In the genomic region with DNA sequence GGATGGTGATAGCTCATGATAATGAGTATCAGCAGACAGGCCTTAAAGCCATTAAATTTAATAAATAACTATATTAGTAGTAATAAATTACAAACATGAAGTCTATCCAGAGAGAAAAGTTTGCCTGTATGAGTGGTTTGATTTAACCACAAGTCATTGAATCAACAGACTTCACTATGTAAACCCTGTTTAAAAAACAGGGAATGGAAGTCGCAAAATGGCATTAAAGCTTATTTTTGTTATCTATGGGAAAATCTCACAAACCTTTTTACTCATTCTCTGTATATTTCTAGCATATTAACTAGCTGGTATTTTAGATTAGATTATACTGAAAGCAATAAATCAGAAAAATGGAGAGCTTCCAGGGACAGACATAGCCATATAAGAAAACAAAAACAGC, we compare ENCODE assay signal across 25 cellular contexts. TPM values are rescaled to one million over a fixed set of nuclear protein-coding genes. Genes with fewer than 3 reads are reported as not detected.
DNase-seq lines count a peak whose midpoint lies in the region; ATAC-seq, FAIRE-seq and TF ChIP-seq lines count a peak whose summit lies in the region.
"Had no signal": no experiment of that assay in that cellular context is flagged by ENCODE, and none has a peak within 500 bp of the region (broad histone marks: within the 10 kb centered on the region; RNA-seq: fewer than 3 reads in every experiment).

No MANE protein-coding gene starts in this region.

- peaks cover 27% of the 10 kb centered on the region for H3F3A ChIP-seq in SK-N-SH (replicated peaks; ENCODE audit: insufficient read depth)

- H3K4me1 Mint-ChIP-seq in activated naive CD4-positive, alpha-beta T cell treated with anti-CD3 and anti-CD28 coated beads, Interleukin-2, amount 10 ng/mL, durations not matched to agents 7 days and 5 days, result no peaks in the 10 kb centered on the region
- no peaks in the 10 kb centered on the region for H3K4me1 Mint-ChIP-seq in activated naive CD4-positive, alpha-beta T cell treated with anti-CD3 and anti-CD28 coated beads for 36 hours (ENCODE audit: low read depth)
- no peaks in the 10 kb centered on the region for H3K4me1 Mint-ChIP-seq in astrocyte (ENCODE audit: low read depth, unreplicated experiment)
- H3K4me1 Mint-ChIP-seq in mesothelial cell of epicardium, result peaks cover 8% of the 10 kb centered on the region
- H3K4me1 Mint-ChIP-seq: CD14-positive monocyte; CD8-positive, alpha-beta memory T cell had no signal

- H3K9ac ChIP-seq in SK-N-SH (no peak overlapping the region), astrocyte (ENCODE audit: low read length) (no peak overlapping the region)
- H3K9ac ChIP-seq: BLaER1 treated with 17β-estradiol and CSF1 and Interleukin-3, amounts not matched to agents 10 nM and 100 nM; GM23248 had no signal

- TF ChIP-seq CTCF in SK-N-SH (IDR thresholded peaks at IDR 0.05), result no peak
- no peak for TF ChIP-seq CTCF in astrocyte (IDR thresholded peaks at IDR 0.05; ENCODE audit: insufficient read depth, low read depth, low read length)
- TF ChIP-seq CTCF in mesothelial cell of epicardium (IDR thresholded peaks at IDR 0.05; ENCODE audit: unreplicated experiment), result no peak
- no peak for TF ChIP-seq CTCF in lower leg skin (IDR thresholded peaks at IDR 0.05)

- 59% methylated on average over 1 of the region's 1 CpG for WGBS in SK-N-SH (ENCODE audit: low lambda C conversion rate)
- 93 to 95% methylated on average over 1 of the region's 1 CpG for WGBS in lower leg skin, 2 donors

- FAIRE-seq in astrocyte (lab: Jason Lieb, UNC), result no peak
- FAIRE-seq: A204.1, D721Med, GM12892, H1 had no signal

- TF ChIP-seq RAD21 in SK-N-SH (IDR thresholded peaks at IDR 0.05; ENCODE audit: low read length), result no peak

- no peaks in the 10 kb centered on the region for H3K9me3 Mint-ChIP-seq in activated naive CD4-positive, alpha-beta T cell treated with anti-CD3 and anti-CD28 coated beads, Interleukin-2, amount 10 ng/mL, durations not matched to agents 7 days and 5 days
- no peaks in the 10 kb centered on the region for H3K9me3 Mint-ChIP-seq in activated naive CD4-positive, alpha-beta T cell treated with anti-CD3 and anti-CD28 coated beads for 36 hours
- H3K9me3 Mint-ChIP-seq in astrocyte (ENCODE audit: unreplicated experiment) (no peaks in the 10 kb centered on the region), mesothelial cell of epicardium (peaks cover 6% of the 10 kb centered on the region)
- H3K9me3 Mint-ChIP-seq: CD14-positive monocyte; CD4-positive, alpha-beta T cell; CD8-positive, alpha-beta memory T cell had no signal

- H3K27ac ChIP-seq in SK-N-SH (ENCODE audit: low read depth in 2 of 2, low read length in 1 of 2), result peak overlapping the region; percentile 9 to 76; a peak in 3 of 4 replicates
- H3K27ac ChIP-seq in astrocyte (ENCODE audit: low read depth, low read length), result no peak overlapping the region
- H3K27ac ChIP-seq: 22Rv1; BLaER1 treated with 17β-estradiol and CSF1 and Interleukin-3, amounts not matched to agents 10 nM and 100 nM; GM23248 had no signal

- H4K20me1 ChIP-seq in SK-N-SH (ENCODE audit: insufficient read depth) (no peaks in the 10 kb centered on the region), astrocyte (ENCODE audit: insufficient read depth, low read length) (no peaks in the 10 kb centered on the region)
- H4K20me1 ChIP-seq: BLaER1 treated with 17β-estradiol and CSF1 and Interleukin-3, amounts not matched to agents 10 nM and 100 nM had no signal

- H3K36me3 Mint-ChIP-seq in activated naive CD4-positive, alpha-beta T cell treated with anti-CD3 and anti-CD28 coated beads, Interleukin-2, amount 10 ng/mL, durations not matched to agents 7 days and 5 days, result peaks cover 27% of the 10 kb centered on the region
- peaks cover 12% of the 10 kb centered on the region for H3K36me3 Mint-ChIP-seq in activated naive CD4-positive, alpha-beta T cell treated with anti-CD3 and anti-CD28 coated beads for 36 hours (ENCODE audit: low read depth)
- H3K36me3 Mint-ChIP-seq in astrocyte (ENCODE audit: low read depth, unreplicated experiment), result peaks cover 3% of the 10 kb centered on the region
- H3K36me3 Mint-ChIP-seq in mesothelial cell of epicardium, result peaks cover 18% of the 10 kb centered on the region

- peak overlapping the region; percentile 24 for H3K27ac Mint-ChIP-seq in activated naive CD4-positive, alpha-beta T cell treated with anti-CD3 and anti-CD28 coated beads, Interleukin-2, amount 10 ng/mL, durations not matched to agents 7 days and 5 days
- H3K27ac Mint-ChIP-seq in activated naive CD4-positive, alpha-beta T cell treated with anti-CD3 and anti-CD28 coated beads for 36 hours, result no peak overlapping the region
- H3K27ac Mint-ChIP-seq in astrocyte (ENCODE audit: unreplicated experiment) (no peak overlapping the region), mesothelial cell of epicardium (peak overlapping the region; percentile 64)
- H3K27ac Mint-ChIP-seq: CD4-positive, alpha-beta T cell had no signal

- no peaks in the 10 kb centered on the region for H3K27me3 Mint-ChIP-seq in activated naive CD4-positive, alpha-beta T cell treated with anti-CD3 and anti-CD28 coated beads, Interleukin-2, amount 10 ng/mL, durations not matched to agents 7 days and 5 days
- H3K27me3 Mint-ChIP-seq in activated naive CD4-positive, alpha-beta T cell treated with anti-CD3 and anti-CD28 coated beads for 36 hours (ENCODE audit: low read depth), result no peaks in the 10 kb centered on the region
- H3K27me3 Mint-ChIP-seq in astrocyte (ENCODE audit: low read depth, unreplicated experiment) (no peaks in the 10 kb centered on the region), mesothelial cell of epicardium (ENCODE audit: low read depth) (no peaks in the 10 kb centered on the region)
- H3K27me3 Mint-ChIP-seq: CD4-positive, alpha-beta T cell; CD8-positive, alpha-beta memory T cell had no signal

- H3K27me3 ChIP-seq in SK-N-SH (ENCODE audit: insufficient read depth), result no peaks in the 10 kb centered on the region
- H3K27me3 ChIP-seq in astrocyte (ENCODE audit: insufficient read depth, low read length), result no peaks in the 10 kb centered on the region
- H3K27me3 ChIP-seq: BE2C; BLaER1 treated with 17β-estradiol and CSF1 and Interleukin-3, amounts not matched to agents 10 nM and 100 nM had no signal

- H3K36me3 ChIP-seq in SK-N-SH (replicated peaks in 1 of 2; ENCODE audit: control insufficient read depth in 1 of 2, insufficient read depth in 2 of 2, low read length in 1 of 2) (peaks cover 35 to 57% of the 10 kb centered on the region in 2 experiments), astrocyte (ENCODE audit: insufficient read depth, low read length) (peaks cover 6% of the 10 kb centered on the region)

- intact Hi-C loops in activated naive CD4-positive, alpha-beta T cell treated with anti-CD3 and anti-CD28 coated beads for 36 hours (cut with micrococcal nuclease), result no loop called here
- intact Hi-C loops in lower leg skin (cut with DNase I; ENCODE audit: low total_unique reads), result no loop called here

- no peaks in the 10 kb centered on the region for H3K9me2 ChIP-seq in SK-N-SH

- H3K79me2 ChIP-seq in SK-N-SH (ENCODE audit: insufficient read depth) (no peaks in the 10 kb centered on the region), astrocyte (ENCODE audit: insufficient read depth, low read length) (no peaks in the 10 kb centered on the region)

- DNase-seq in activated naive CD4-positive, alpha-beta T cell treated with anti-CD3 and anti-CD28 coated beads, Interleukin-2, amount 10 ng/mL, durations not matched to agents 7 days and 5 days, result no peak
- DNase-seq in activated naive CD4-positive, alpha-beta T cell treated with anti-CD3 and anti-CD28 coated beads for 36 hours, result no peak
- DNase-seq in SK-N-SH, result no peak
- peak; percentile 40 for DNase-seq in astrocyte (ENCODE audit: low read depth)
- DNase-seq in mesothelial cell of epicardium (ENCODE audit: low spot score in 2 of 2, unreplicated experiment in 2 of 2), result no peak
- DNase-seq in anterior cingulate cortex (lab: John Stamatoyannopoulos, UW), result no peak
- no peak for DNase-seq in lower leg skin (ENCODE audit: low spot score in 2 of 2)
- DNase-seq: AML-193; BE2C; CD4-positive, alpha-beta T cell; CD8-positive, alpha-beta memory T cell; DMS 273 treated with DMSO at 0.1 percent for 48 hours; DMS79; GF-D8; GM23248; H7; HCEC 1CT had no signal

- CTCF ChIA-PET in activated naive CD4-positive, alpha-beta T cell treated with anti-CD3 and anti-CD28 coated beads, Interleukin-2, amount 10 ng/mL, durations not matched to agents 7 days and 5 days (lab: Charles Lee), result no interaction called here
- CTCF ChIA-PET in activated naive CD4-positive, alpha-beta T cell treated with anti-CD3 and anti-CD28 coated beads for 36 hours (lab: Charles Lee), result interaction anchor here (0.7 to 1.3 kb wide), 3 partner anchors 22 to 44 kb away, joined by 3 to 4 read pairs (median 3); no protein-coding TSS in a partner anchor
- CTCF ChIA-PET in SK-N-SH (lab: Yijun Ruan, JAX), result interaction anchor here (1.0 kb wide), 1 partner anchor 372 kb away, joined by 4 read pairs; no protein-coding TSS in a partner anchor

- no peak overlapping the region for H2AFZ ChIP-seq in SK-N-SH (ENCODE audit: low read depth)
- no peak overlapping the region for H2AFZ ChIP-seq in astrocyte (ENCODE audit: low read depth, low read length)
- H2AFZ ChIP-seq: GM23248 had no signal

- ATAC-seq in HG03108 (IDR thresholded peaks at IDR 0.05; ENCODE audit: unreplicated experiment), result no peak

- H3K4me1 ChIP-seq in SK-N-SH (ENCODE audit: control insufficient read depth in 1 of 2, insufficient read depth in 2 of 2, low read depth in 1 of 2, low read length in 1 of 2) (no peaks in the 10 kb centered on the region; a peak in 2 of 4 replicates), astrocyte (ENCODE audit: insufficient read depth, low read length) (no peaks in the 10 kb centered on the region)
- H3K4me1 ChIP-seq: BLaER1 treated with 17β-estradiol and CSF1 and Interleukin-3, amounts not matched to agents 10 nM and 100 nM had no signal

- TF ChIP-seq EP300 in SK-N-SH (IDR thresholded peaks at IDR 0.05; ENCODE audit: borderline replicate concordance in 1 of 2, low read depth in 1 of 2, low read length in 1 of 2), result no peak

- H3K4me3 Mint-ChIP-seq in activated naive CD4-positive, alpha-beta T cell treated with anti-CD3 and anti-CD28 coated beads, Interleukin-2, amount 10 ng/mL, durations not matched to agents 7 days and 5 days, result no peak overlapping the region
- H3K4me3 Mint-ChIP-seq in activated naive CD4-positive, alpha-beta T cell treated with anti-CD3 and anti-CD28 coated beads for 36 hours, result no peak overlapping the region
- H3K4me3 Mint-ChIP-seq in astrocyte (ENCODE audit: unreplicated experiment) (no peak overlapping the region), mesothelial cell of epicardium (no peak overlapping the region)
- H3K4me3 Mint-ChIP-seq: CD14-positive monocyte; CD4-positive, alpha-beta T cell; CD8-positive, alpha-beta memory T cell had no signal

- H3K4me2 ChIP-seq in SK-N-SH, result no peak overlapping the region
- H3K4me2 ChIP-seq in astrocyte (ENCODE audit: low read length), result no peak overlapping the region
- H3K4me2 ChIP-seq: BLaER1 treated with 17β-estradiol and CSF1 and Interleukin-3, amounts not matched to agents 10 nM and 100 nM had no signal

- no peaks in the 10 kb centered on the region for H3K9me3 ChIP-seq in SK-N-SH
- no peaks in the 10 kb centered on the region for H3K9me3 ChIP-seq in astrocyte (ENCODE audit: insufficient read depth, low read depth, low read length)
- H3K9me3 ChIP-seq: BE2C; BLaER1 treated with 17β-estradiol and CSF1 and Interleukin-3, amounts not matched to agents 10 nM and 100 nM had no signal

- POLR2A ChIA-PET in SK-N-SH (lab: Yijun Ruan, JAX), result no interaction called here

- no peak overlapping the region for H3K4me3 ChIP-seq in SK-N-SH (ENCODE audit: low read depth in 2 of 2, low read length in 1 of 2)
- H3K4me3 ChIP-seq in astrocyte (ENCODE audit: insufficient read depth, low read depth, low read length), result no peak overlapping the region
- H3K4me3 ChIP-seq in lower leg skin (ENCODE audit: low read depth, poor library complexity, severe bottlenecking), result no peak overlapping the region
- H3K4me3 ChIP-seq: BLaER1 treated with 17β-estradiol and CSF1 and Interleukin-3, amounts not matched to agents 10 nM and 100 nM; GM23248 had no signal

- no peak for TF ChIP-seq POLR2A in lower leg skin (IDR thresholded peaks at IDR 0.05)

RNA-seq across cellular contexts. Expression of gene SASS6, which starts 45.3 kb away (rescaled TPM):
- 1 to 10 TPM; 8.2 TPM for total RNA-seq in activated naive CD4-positive, alpha-beta T cell treated with anti-CD3 and anti-CD28 coated beads for 36 hours
- 0.48 and 0.58 TPM in 2 replicates for polyA plus RNA-seq in SK-N-SH (2012; rRNA removed)
- 0.76 and 0.86 TPM in 2 replicates for polyA plus RNA-seq in SK-N-SH (2012; cell fraction: cytosol; rRNA removed)
- polyA plus RNA-seq in SK-N-SH (2012; cell fraction: nucleus; rRNA removed), result 0.61 and 1.5 TPM in 2 replicates
- total RNA-seq in astrocyte (3.6 and 3.7 TPM in 2 replicates), mesothelial cell of epicardium (5.9 to 6.7 TPM (median 6.2 TPM) in 3 replicates), lower leg skin (1 to 10 TPM in 3 of 4 donors, under 1 TPM in 1; 0.84 to 2.7 (median 1.8) TPM)

RNA-seq across cellular contexts. Expression of gene TRMT13, which starts 45.6 kb away (rescaled TPM):
- total RNA-seq in activated naive CD4-positive, alpha-beta T cell treated with anti-CD3 and anti-CD28 coated beads for 36 hours, result 10 to 100 TPM; 12.9 to 16.6 TPM
- 7.6 and 12.6 TPM in 2 replicates for polyA plus RNA-seq in SK-N-SH (2012; rRNA removed)
- 7.3 and 9.6 TPM in 2 replicates for polyA plus RNA-seq in SK-N-SH (2012; cell fraction: cytosol; rRNA removed)
- 15.6 and 39.1 TPM in 2 replicates for polyA plus RNA-seq in SK-N-SH (2012; cell fraction: nucleus; rRNA removed)
- 9.6 and 11.7 TPM in 2 replicates for total RNA-seq in astrocyte
- total RNA-seq in mesothelial cell of epicardium, result 24.7 to 28.5 TPM (median 28.5 TPM) in 3 replicates
- total RNA-seq in lower leg skin, result 10 to 100 TPM; 10.3 to 43.5 (median 13.4) TPM

Comparison
In these comparisons a context has a peak if more than half of its experiments do, and no peak if none do; other contexts are left out.
1. H3K27ac Mint-ChIP-seq: peak in activated naive CD4-positive, alpha-beta T cell treated with anti-CD3 and anti-CD28 coated beads, Interleukin-2, amount 10 ng/mL, durations not matched to agents 7 days and 5 days (single experiment) and mesothelial cell of epicardium (single experiment); none in activated naive CD4-positive, alpha-beta T cell treated with anti-CD3 and anti-CD28 coated beads for 36 hours (single experiment) and astrocyte (single experiment).